Comparison of ENCODE assay signal across 8 cellular contexts in the genomic region with DNA sequence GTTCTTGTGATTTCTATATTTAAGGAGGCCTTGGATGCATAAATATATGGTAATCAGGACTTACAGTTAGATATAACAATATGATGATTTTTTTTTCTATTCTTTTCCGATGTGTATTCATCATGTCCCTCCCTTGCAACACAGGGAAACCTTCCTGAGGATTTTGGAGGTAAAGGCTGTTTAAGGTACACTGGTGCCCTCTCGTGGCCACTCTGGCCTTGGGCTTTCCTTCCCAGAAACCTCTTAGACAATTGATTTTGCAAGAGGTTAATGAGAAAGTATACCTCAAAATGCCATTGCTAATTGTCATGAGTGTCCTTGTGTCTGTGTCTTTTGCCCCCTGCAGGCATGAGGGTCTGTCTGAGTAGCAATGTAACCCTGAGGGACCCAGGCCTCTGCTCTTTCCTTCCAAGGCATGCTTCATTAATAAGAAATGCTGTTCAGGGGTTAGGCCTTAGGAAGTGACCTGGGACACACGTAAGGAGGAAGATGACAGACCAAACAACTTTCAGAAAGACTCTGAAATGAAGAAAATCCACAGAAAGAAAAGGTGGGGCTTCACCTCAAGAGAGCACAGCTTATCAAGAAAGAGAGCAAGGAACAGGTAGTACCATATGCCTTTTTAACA.
DNase-seq lines count a peak whose midpoint lies in the region; ATAC-seq and TF ChIP-seq lines count a peak whose summit lies in the region.

No MANE protein-coding gene starts in this region.

- TF ChIP-seq CTCF in BE2C (IDR thresholded peaks at IDR 0.05; ENCODE audit: low read depth, low read length) (peak; percentile 95), GM20000 (IDR thresholded peaks at IDR 0.05; ENCODE audit: extremely low read depth, missing control alignments) (peak; percentile 74), WI38 (IDR thresholded peaks at IDR 0.05; ENCODE audit: low read depth, low read length) (peak; percentile 91), endothelial cell (IDR thresholded peaks at IDR 0.05; ENCODE audit: unreplicated experiment) (peak; percentile 64)

- no peak overlapping the region for H4K5ac ChIP-seq in mesendoderm (ENCODE audit: low read length)

- no peak overlapping the region for H3K18ac ChIP-seq in mesendoderm (ENCODE audit: low read length)

- H3K4me1 Mint-ChIP-seq in endothelial cell (ENCODE audit: unreplicated experiment) = no peaks in the 10 kb centered on the region

- H3K27me3 Mint-ChIP-seq in endothelial cell (ENCODE audit: unreplicated experiment) = no peaks in the 10 kb centered on the region

- peak overlapping the region; percentile 58 for H3K56ac ChIP-seq in mesendoderm (ENCODE audit: low read length)

- H3K27me3 ChIP-seq in BE2C = no peaks in the 10 kb centered on the region
- no peaks in the 10 kb centered on the region for H3K27me3 ChIP-seq in mesendoderm (ENCODE audit: insufficient read depth, low read length, poor library complexity)

- no peaks in the 10 kb centered on the region for H3K36me3 ChIP-seq in BE2C
- H3K36me3 ChIP-seq in mesendoderm (ENCODE audit: control insufficient read depth, insufficient read depth, low read length) = no peaks in the 10 kb centered on the region

- no peaks in the 10 kb centered on the region for H3K79me1 ChIP-seq in mesendoderm (ENCODE audit: low read length)

- H3K4ac ChIP-seq in mesendoderm (ENCODE audit: low read depth, low read length) = no peak overlapping the region

- no peak overlapping the region for H3K4me2 ChIP-seq in mesendoderm (ENCODE audit: low read length)

- H3K36me3 Mint-ChIP-seq in endothelial cell (ENCODE audit: low read depth, unreplicated experiment) = no peaks in the 10 kb centered on the region

- ATAC-seq in HG02852 (IDR thresholded peaks at IDR 0.05; ENCODE audit: unreplicated experiment) = no peak

- no peak overlapping the region for H2BK15ac ChIP-seq in mesendoderm (replicated peaks; ENCODE audit: low read depth)

- H3K4me1 ChIP-seq in BE2C (no peaks in the 10 kb centered on the region), mesendoderm (ENCODE audit: control insufficient read depth, low read depth, low read length) (no peaks in the 10 kb centered on the region)

- no peak overlapping the region for H3K4me3 Mint-ChIP-seq in endothelial cell (ENCODE audit: unreplicated experiment)

- H3K9me3 ChIP-seq in BE2C = no peaks in the 10 kb centered on the region

- WGBS in mesendoderm (ENCODE audit: extremely low coverage, insufficient coverage, low lambda C conversion rate) = no CpG with 5 or more reads among the region's 3 CpGs

- no peak overlapping the region for H3K23ac ChIP-seq in mesendoderm (ENCODE audit: low read length)

- H3K27ac Mint-ChIP-seq in endothelial cell (ENCODE audit: unreplicated experiment) = no peak overlapping the region

- H3K9ac ChIP-seq in mesendoderm (ENCODE audit: low read length) = no peak overlapping the region

- DNase-seq in BE2C (peak; percentile 70), GM20000 (ENCODE audit: low spot score) (peak; percentile 44), NCI-H2107 treated with DMSO at 0.1 percent for 48 hours (lab: John Stamatoyannopoulos, UW; ENCODE audit: unreplicated experiment) (peak; percentile 46), endothelial cell (ENCODE audit: low spot score) (peak; percentile 79), mesendoderm (peak; percentile 88), substantia nigra (lab: John Stamatoyannopoulos, UW) (peak in 41 of 49 donors; percentile 0 to 66 (median 26))

- no peak overlapping the region for H2AK5ac ChIP-seq in mesendoderm (ENCODE audit: low read length)

- H3K27ac ChIP-seq in mesendoderm (ENCODE audit: low read depth, low read length) (no peak overlapping the region), substantia nigra (ENCODE audit: low read depth, low read length, poor library complexity, severe bottlenecking) (no peak overlapping the region)

- no peaks in the 10 kb centered on the region for H3K9me3 Mint-ChIP-seq in endothelial cell (ENCODE audit: unreplicated experiment)

- no peak overlapping the region for H4K8ac ChIP-seq in mesendoderm (ENCODE audit: low read depth, low read length)

- H3K4me3 ChIP-seq in BE2C (ENCODE audit: low read depth, low read length) (no peak overlapping the region), WI38 (ENCODE audit: low read depth, low read length) (no peak overlapping the region), mesendoderm (ENCODE audit: low read length) (no peak overlapping the region)

- H3K79me2 ChIP-seq in mesendoderm (ENCODE audit: control insufficient read depth, insufficient read depth, low read length) = no peaks in the 10 kb centered on the region

- no peak overlapping the region for H2BK120ac ChIP-seq in mesendoderm (ENCODE audit: low read depth, low read length)

- no peak overlapping the region for H2BK5ac ChIP-seq in mesendoderm (ENCODE audit: low read length)

Comparison
In these comparisons a context has a peak if more than half of its experiments do, and no peak if none do; other contexts are left out.
1. DNase-seq: peak in every context shown above with its lines; median percentile 88 in mesendoderm; 79 in endothelial cell; 70 in BE2C; 46 in NCI-H2107 treated with DMSO at 0.1 percent for 48 hours; 44 in GM20000; 26 in substantia nigra.